In genomic region chr15:101092186-101092866, GRCh38 we compare ENCODE assay signal across 14 cellular contexts.
A peak's percentile ranks its signal among the peaks of the same experiment; 100 is the strongest.
DNase-seq lines count a peak whose midpoint lies in the region; ATAC-seq, FAIRE-seq and TF ChIP-seq lines count a peak whose summit lies in the region.
"Had no signal": no experiment of that assay in that cellular context is flagged by ENCODE, and none has a peak within 500 bp of the region (broad histone marks: within the 10 kb centered on the region; RNA-seq: fewer than 3 reads in every experiment).

No MANE protein-coding gene starts in this region.

- no peak overlapping the region for H3K9ac ChIP-seq in H1 (replicated peaks in 1 of 4; ENCODE audit: extremely low read depth in 1 of 4, low read depth in 3 of 4, low read length in 3 of 4)

- WGBS in H1 (ENCODE audit: extremely low coverage in 1 of 2, insufficient coverage in 1 of 2, insufficient read length in 1 of 2, insufficient replicate concordance in 2 of 2, low coverage in 1 of 2, low lambda C conversion rate in 2 of 2, missing lambda C conversion rate in 1 of 2), 2 experiments, result 89% methylated on average over 10 of the region's 10 CpGs; no CpG with 5 or more reads in 1 of the 2 experiments

- H2AFZ ChIP-seq in H1 (ENCODE audit: low read length), result no peak overlapping the region

- intact Hi-C loops in tibial artery (cut with DNase I; ENCODE audit: low total_unique reads), result no loop called here

- H3K18ac ChIP-seq in H1 (ENCODE audit: extremely low read depth, low read length), result peak overlapping the region; percentile 64

- H2BK12ac ChIP-seq in H1 (ENCODE audit: low read depth, low read length), result peak overlapping the region; percentile 69; the same call in 1 of the 2 replicates

- peaks cover 16% of the 10 kb centered on the region for H3K4me1 Mint-ChIP-seq in T-helper 1 cell treated with Interleukin-12 subunit alpha and Interleukin-12 subunit beta and Interleukin-4 antibody, amounts not matched to agents 30 μg/mL and 1 μg/mL, for 36 hours (ENCODE audit: low read depth)
- peaks cover 39% of the 10 kb centered on the region for H3K4me1 Mint-ChIP-seq in nephron
- H3K4me1 Mint-ChIP-seq in T-helper 2 cell treated with Interferon-gamma antibody and Interleukin-4, amounts not matched to agents 5 μg/mL and 100 μg/mL, for 36 hours (ENCODE audit: low read depth), result peaks cover 13% of the 10 kb centered on the region

- no peaks in the 10 kb centered on the region; the same call in 1 of the 2 replicates for H3K23me2 ChIP-seq in H1 (ENCODE audit: low read depth, low read length)

- H3K36me3 ChIP-seq in H1 (ENCODE audit: control insufficient read depth in 2 of 4, insufficient read depth in 4 of 4, low read length in 3 of 4) (no peaks in the 10 kb centered on the region), tibial artery (no peaks in the 10 kb centered on the region)
- H3K36me3 ChIP-seq: MG63 had no signal

- peak overlapping the region; percentile 5; the same call in 1 of the 2 replicates for H2BK15ac ChIP-seq in H1 (ENCODE audit: low read length)

- no peak overlapping the region for H3K4me3 ChIP-seq in H1 (ENCODE audit: extremely low read depth in 1 of 4, insufficient read depth in 2 of 4, low read depth in 3 of 4, low read length in 4 of 4)
- H3K4me3 ChIP-seq in tibial artery, result no peak overlapping the region
- H3K4me3 ChIP-seq: MG63 had no signal

- no peaks in the 10 kb centered on the region for H3K79me2 ChIP-seq in H1 (ENCODE audit: control insufficient read depth in 1 of 2, insufficient read depth in 2 of 2, low read length in 2 of 2)

- CTCF ChIA-PET in H1 (lab: Charles Lee; ENCODE audit: partially characterized antibody), result interaction anchor here (0.7 to 11.1 kb wide), 9 partner anchors 9 to 84 kb away, joined by 3 to 72 read pairs (median 4); no protein-coding TSS in a partner anchor

- no peak for ATAC-seq in GM19452 (IDR thresholded peaks at IDR 0.05; ENCODE audit: unreplicated experiment)

- no peak for TF ChIP-seq RAD21 in H1 (IDR thresholded peaks at IDR 0.05 in 1 of 2, conservative IDR thresholded peaks at IDR 0.05 in 1 of 2; ENCODE audit: low read depth in 2 of 2, low read length in 2 of 2)

- peaks cover 2% of the 10 kb centered on the region for H3K36me3 Mint-ChIP-seq in T-helper 1 cell treated with Interleukin-12 subunit alpha and Interleukin-12 subunit beta and Interleukin-4 antibody, amounts not matched to agents 30 μg/mL and 1 μg/mL, for 36 hours (ENCODE audit: low read depth)
- no peaks in the 10 kb centered on the region for H3K36me3 Mint-ChIP-seq in nephron (ENCODE audit: low read depth)
- H3K36me3 Mint-ChIP-seq in T-helper 2 cell treated with Interferon-gamma antibody and Interleukin-4, amounts not matched to agents 5 μg/mL and 100 μg/mL, for 36 hours (ENCODE audit: low read depth), result peaks cover 4% of the 10 kb centered on the region

- peaks cover 17% of the 10 kb centered on the region for H3K27me3 Mint-ChIP-seq in T-helper 1 cell treated with Interleukin-12 subunit alpha and Interleukin-12 subunit beta and Interleukin-4 antibody, amounts not matched to agents 30 μg/mL and 1 μg/mL, for 36 hours (ENCODE audit: low read depth)
- H3K27me3 Mint-ChIP-seq in nephron (ENCODE audit: low read depth), result peaks cover 8% of the 10 kb centered on the region
- peaks cover 16% of the 10 kb centered on the region for H3K27me3 Mint-ChIP-seq in T-helper 2 cell treated with Interferon-gamma antibody and Interleukin-4, amounts not matched to agents 5 μg/mL and 100 μg/mL, for 36 hours (ENCODE audit: low read depth)

- no peak overlapping the region for H2AK5ac ChIP-seq in H1 (ENCODE audit: low read depth, low read length)

- no peak for TF ChIP-seq POLR2A in H1 (IDR thresholded peaks at IDR 0.05; ENCODE audit: control extremely low read depth in 1 of 2, low read depth in 2 of 2, low read length in 2 of 2)

- no peaks in the 10 kb centered on the region for H3K79me1 ChIP-seq in H1 (ENCODE audit: low read depth, low read length)

- peak overlapping the region; percentile 72; the same call in 1 of the 2 replicates for H4K8ac ChIP-seq in H1 (ENCODE audit: extremely low read depth, insufficient read depth, low read length)

- no peaks in the 10 kb centered on the region for H3K27me3 ChIP-seq in H1 (replicated peaks in 1 of 4; ENCODE audit: control insufficient read depth in 3 of 4, extremely low read depth in 1 of 4, insufficient read depth in 3 of 4, low read length in 3 of 4)
- no peaks in the 10 kb centered on the region for H3K27me3 ChIP-seq in tibial artery
- H3K27me3 ChIP-seq: MG63 had no signal

- no peak overlapping the region for H3K4me2 ChIP-seq in H1 (ENCODE audit: insufficient read depth in 1 of 2, low read depth in 2 of 2, low read length in 2 of 2)

- no peak overlapping the region for H3K4ac ChIP-seq in H1 (replicated peaks; ENCODE audit: insufficient read length, low read depth, low read length)

- no peak overlapping the region for H3K14ac ChIP-seq in H1 (ENCODE audit: insufficient read length)

- peak overlapping the region; percentile 36 for H3K27ac Mint-ChIP-seq in T-helper 1 cell treated with Interleukin-12 subunit alpha and Interleukin-12 subunit beta and Interleukin-4 antibody, amounts not matched to agents 30 μg/mL and 1 μg/mL, for 36 hours
- H3K27ac Mint-ChIP-seq in nephron, result peak overlapping the region; percentile 94 to 100 (median 96)
- H3K27ac Mint-ChIP-seq in T-helper 2 cell treated with Interferon-gamma antibody and Interleukin-4, amounts not matched to agents 5 μg/mL and 100 μg/mL, for 36 hours, result no peak overlapping the region

- no peak for DNase-seq in T-helper 1 cell
- no peak for DNase-seq in H1 (ENCODE audit: low read depth in 1 of 2, low spot score in 2 of 2)
- DNase-seq in tibial artery, result no peak
- DNase-seq in SHP77 treated with DMSO at 0.1 percent for 48 hours (lab: John Stamatoyannopoulos, UW), result no peak
- DNase-seq in T-helper 2 cell treated with Interferon-gamma antibody and Interleukin-4, amounts not matched to agents 5 μg/mL and 100 μg/mL, for 36 hours (ENCODE audit: low spot score), result no peak
- DNase-seq: 8988T; activated CD4-positive, alpha-beta T cell treated with anti-CD3 and anti-CD28 coated beads, Interleukin-2, amount 50 U/mL, for 4 hours; activated effector memory CD4-positive, alpha-beta T cell treated with anti-CD3 and anti-CD28 coated beads, Interleukin-2, amount 50 U/mL, for 16 hours; kidney glomerular epithelial cell; MG63 had no signal

- POLR2A ChIA-PET in H1 (lab: Charles Lee; ENCODE audit: partially characterized antibody), result interaction anchor here (0.6 to 1.5 kb wide), 2 partner anchors 25 to 170 kb away, joined by 3 to 4 read pairs; no protein-coding TSS in a partner anchor

- H3K23ac ChIP-seq in H1 (ENCODE audit: insufficient read length), result no peak overlapping the region

- H3K9me3 Mint-ChIP-seq in T-helper 1 cell treated with Interleukin-12 subunit alpha and Interleukin-12 subunit beta and Interleukin-4 antibody, amounts not matched to agents 30 μg/mL and 1 μg/mL, for 36 hours, result no peaks in the 10 kb centered on the region
- H3K9me3 Mint-ChIP-seq in nephron, result no peaks in the 10 kb centered on the region
- H3K9me3 Mint-ChIP-seq in T-helper 2 cell treated with Interferon-gamma antibody and Interleukin-4, amounts not matched to agents 5 μg/mL and 100 μg/mL, for 36 hours, result no peaks in the 10 kb centered on the region

- H3K4me3 Mint-ChIP-seq in T-helper 1 cell treated with Interleukin-12 subunit alpha and Interleukin-12 subunit beta and Interleukin-4 antibody, amounts not matched to agents 30 μg/mL and 1 μg/mL, for 36 hours, result no peak overlapping the region
- peak overlapping the region in 2 of 3 experiments; percentile 30 to 38 for H3K4me3 Mint-ChIP-seq in nephron
- H3K4me3 Mint-ChIP-seq in T-helper 2 cell treated with Interferon-gamma antibody and Interleukin-4, amounts not matched to agents 5 μg/mL and 100 μg/mL, for 36 hours, result no peak overlapping the region

- H3K27ac ChIP-seq in H1 (ENCODE audit: low read depth, low read length) (no peak overlapping the region), tibial artery (peak overlapping the region; percentile 37 to 43)

- H3K9me3 ChIP-seq in H1 (ENCODE audit: insufficient read depth in 2 of 2, low read depth in 1 of 2, low read length in 1 of 2), result no peaks in the 10 kb centered on the region
- no peaks in the 10 kb centered on the region for H3K9me3 ChIP-seq in tibial artery
- H3K9me3 ChIP-seq: MG63 had no signal

- peak overlapping the region; percentile 49; the same call in 1 of the 2 replicates for H2BK5ac ChIP-seq in H1 (ENCODE audit: low read depth, low read length)

- no peak overlapping the region for H2BK120ac ChIP-seq in H1 (replicated peaks; ENCODE audit: low read depth, low read length)

- no peak overlapping the region for H3K56ac ChIP-seq in H1 (replicated peaks; ENCODE audit: insufficient read length, low read depth, low read length)

- peak overlapping the region; percentile 77; the same call in 1 of the 2 replicates for H2BK20ac ChIP-seq in H1 (ENCODE audit: low read length)

- H4K20me1 ChIP-seq in H1 (replicated peaks in 1 of 2; ENCODE audit: control insufficient read depth in 1 of 2, insufficient read depth in 2 of 2, low read length in 2 of 2), result no peaks in the 10 kb centered on the region

- peak overlapping the region; percentile 67 for H4K91ac ChIP-seq in H1 (replicated peaks; ENCODE audit: insufficient read length, low read length)

- H3K4me1 ChIP-seq in H1 (replicated peaks in 1 of 4; ENCODE audit: control insufficient read depth in 3 of 4, insufficient read depth in 4 of 4, low read length in 3 of 4) (peaks cover 0 to 1% (median 0%) of the 10 kb centered on the region in 4 experiments; a peak in 3 of 7 replicates), tibial artery (peaks cover 0 to 30% (median 11%) of the 10 kb centered on the region in 4 donors)

- no peak for TF ChIP-seq EP300 in H1 (IDR thresholded peaks at IDR 0.05; ENCODE audit: borderline replicate concordance in 1 of 2, low read depth in 2 of 2, low read length in 2 of 2)

- no peak for TF ChIP-seq CTCF in H1 (IDR thresholded peaks at IDR 0.05; ENCODE audit: control extremely low read depth in 1 of 3, insufficient read depth in 1 of 3, low read depth in 1 of 3, low read length in 3 of 3)
- TF ChIP-seq CTCF in nephron (IDR thresholded peaks at IDR 0.05; ENCODE audit: unreplicated experiment in 3 of 3), result no peak
- TF ChIP-seq CTCF in tibial artery (IDR thresholded peaks at IDR 0.05), result no peak

- FAIRE-seq in H1 (lab: Jason Lieb, UNC), result no peak
- FAIRE-seq: D721Med had no signal

- H4K5ac ChIP-seq in H1 (ENCODE audit: insufficient read length, low read depth, low read length), result no peak overlapping the region

TF ChIP-seq in H1, 55 proteins besides CTCF, POLR2A, EP300 and RAD21 (continues in another document):
- TF ChIP-seq NANOG (IDR thresholded peaks at IDR 0.05; ENCODE audit: insufficient read depth, low read depth, low read length, poor library complexity, severe bottlenecking) (no peak), SP2 (IDR thresholded peaks at IDR 0.05; ENCODE audit: low read length) (no peak), MAFK (IDR thresholded peaks at IDR 0.05; ENCODE audit: low read depth, low read length) (no peak), TAF1 (IDR thresholded peaks at IDR 0.05; ENCODE audit: low read depth, low read length) (no peak), HDAC6 (IDR thresholded peaks at IDR 0.05; ENCODE audit: low read depth, low read length) (no peak), ZNF274 (IDR thresholded peaks at IDR 0.05; ENCODE audit: borderline replicate concordance, extremely low read depth, low read length) (no peak), EZH2 (IDR thresholded peaks at IDR 0.05; ENCODE audit: low read depth, low read length, severe bottlenecking) (no peak), NRF1 (IDR thresholded peaks at IDR 0.05; ENCODE audit: low read depth, low read length) (no peak)

Comparison
In these comparisons a context has a peak if more than half of its experiments do, and no peak if none do; other contexts are left out.
1. H3K4me3 Mint-ChIP-seq: peak in nephron (2 of 3); none in T-helper 1 cell treated with Interleukin-12 subunit alpha and Interleukin-12 subunit beta and Interleukin-4 antibody, amounts not matched to agents 30 μg/mL and 1 μg/mL, for 36 hours (single experiment) and T-helper 2 cell treated with Interferon-gamma antibody and Interleukin-4, amounts not matched to agents 5 μg/mL and 100 μg/mL, for 36 hours (single experiment).